8 cellular contexts compared by ENCODE assay signal in genomic region chr7:87060288-87060537, GRCh38. TPM values are rescaled to one million over a fixed set of nuclear protein-coding genes. Genes with fewer than 3 reads are reported as not detected.
A peak's percentile ranks its signal among the peaks of the same experiment; 100 is the strongest.
DNase-seq lines count a peak whose midpoint lies in the region; ATAC-seq, FAIRE-seq and TF ChIP-seq lines count a peak whose summit lies in the region.

No MANE protein-coding gene starts in this region.

- H3K4me1 ChIP-seq in pancreas: peaks cover 0 to 4% (median 0%) of the 10 kb centered on the region in 3 donors

- H3K27me3 ChIP-seq in brain microvascular endothelial cell (replicated peaks) (no peaks in the 10 kb centered on the region), pancreas (no peaks in the 10 kb centered on the region)

- H3K4me1 Mint-ChIP-seq in Calu3 (ENCODE audit: low read depth, unreplicated experiment) (no peaks in the 10 kb centered on the region), neural crest cell (peaks cover 18% of the 10 kb centered on the region)
- peaks cover 13% of the 10 kb centered on the region for H3K4me1 Mint-ChIP-seq in central memory CD8-positive, alpha-beta T cell

- H3K4me3 Mint-ChIP-seq in Calu3 (ENCODE audit: low read depth, unreplicated experiment): peak overlapping the region; percentile 67
- H3K4me3 Mint-ChIP-seq in central memory CD8-positive, alpha-beta T cell: peak overlapping the region; percentile 73
- H3K4me3 Mint-ChIP-seq in neural crest cell: peak overlapping the region; percentile 88

- in situ Hi-C loops in brain microvascular endothelial cell (cut with HindIII; ENCODE audit: low pct_ligation_motif_present, low sequenced_read_pairs): no loop called here

- peak overlapping the region; percentile 55 for H3K4me3 ChIP-seq in Jurkat, Clone E6-1 (ENCODE audit: low read length)
- H3K4me3 ChIP-seq in brain microvascular endothelial cell (ENCODE audit: low read depth, low read length): no peak overlapping the region
- peak overlapping the region in 1 of 4 donors; percentile 64 for H3K4me3 ChIP-seq in pancreas

- TF ChIP-seq CTCF in Calu3 (IDR thresholded peaks at IDR 0.05; ENCODE audit: unreplicated experiment): no peak
- no peak for TF ChIP-seq CTCF in neural crest cell (conservative IDR thresholded peaks at IDR 0.05)
- no peak for TF ChIP-seq CTCF in brain microvascular endothelial cell (IDR thresholded peaks at IDR 0.05; ENCODE audit: low read depth, low read length, missing control alignments)
- TF ChIP-seq CTCF in pancreas (IDR thresholded peaks at IDR 0.05): no peak

- FAIRE-seq in pancreas (lab: Jason Lieb, UNC): no peak

- no peaks in the 10 kb centered on the region for H3K36me3 Mint-ChIP-seq in Calu3 (ENCODE audit: insufficient read depth, unreplicated experiment)
- H3K36me3 Mint-ChIP-seq in central memory CD8-positive, alpha-beta T cell (ENCODE audit: insufficient read depth): no peaks in the 10 kb centered on the region
- H3K36me3 Mint-ChIP-seq in neural crest cell (ENCODE audit: low read depth): no peaks in the 10 kb centered on the region

- ATAC-seq in central memory CD8-positive, alpha-beta T cell (replicated peaks; ENCODE audit: extremely low read depth, poor library complexity, severe bottlenecking): no peak
- ATAC-seq in GM21786 (IDR thresholded peaks at IDR 0.05; ENCODE audit: unreplicated experiment): no peak
- ATAC-seq in pancreas: no peak

- H3K36me3 ChIP-seq in brain microvascular endothelial cell (replicated peaks) (no peaks in the 10 kb centered on the region), pancreas (no peaks in the 10 kb centered on the region)

- CTCF ChIA-PET in Calu3 (lab: Charles Lee): no interaction called here

- H3K27ac Mint-ChIP-seq in Calu3 (ENCODE audit: unreplicated experiment): no peak overlapping the region
- no peak overlapping the region for H3K27ac Mint-ChIP-seq in central memory CD8-positive, alpha-beta T cell (ENCODE audit: low read depth)
- H3K27ac Mint-ChIP-seq in neural crest cell (ENCODE audit: unreplicated experiment): no peak overlapping the region

- H3K27me3 Mint-ChIP-seq in Calu3 (ENCODE audit: unreplicated experiment): peaks cover 12% of the 10 kb centered on the region
- peaks cover 13% of the 10 kb centered on the region for H3K27me3 Mint-ChIP-seq in central memory CD8-positive, alpha-beta T cell
- H3K27me3 Mint-ChIP-seq in neural crest cell (ENCODE audit: low read depth): peaks cover 9% of the 10 kb centered on the region

- DNase-seq in Calu3 (no peak), neural crest cell (ENCODE audit: low read depth, low spot score) (no peak), brain microvascular endothelial cell (no peak), pancreas (no peak), DMS79 treated with DMSO at 0.1 percent for 48 hours (lab: John Stamatoyannopoulos, UW) (no peak)
- DNase-seq in Jurkat, Clone E6-1 (ENCODE audit: low read depth, low spot score): no peak
- DNase-seq in central memory CD8-positive, alpha-beta T cell (ENCODE audit: low spot score in 2 of 2): no peak

- H3K9me3 Mint-ChIP-seq in Calu3 (ENCODE audit: low read depth, unreplicated experiment) (no peaks in the 10 kb centered on the region), neural crest cell (no peaks in the 10 kb centered on the region)
- H3K9me3 Mint-ChIP-seq in central memory CD8-positive, alpha-beta T cell: no peaks in the 10 kb centered on the region

- intact Hi-C loops in Calu3 (cut with micrococcal nuclease; ENCODE audit: unreplicated experiment) (no loop called here), pancreas (cut with DNase I) (no loop called here)

- 59% methylated on average over 2 of the region's 2 CpGs for WGBS in pancreas, 2 donors

- H3K27ac ChIP-seq in brain microvascular endothelial cell (no peak overlapping the region), pancreas (no peak overlapping the region)

- no TSS peak for BruUV-seq in Calu3 (replicated peaks; lab: Mats Ljungman, UMichigan)

- H3K9me3 ChIP-seq in pancreas: no peaks in the 10 kb centered on the region

RNA-seq across cellular contexts. Expression of gene ELAPOR2, which starts 0.8 kb away (rescaled TPM):
- total RNA-seq in Calu3 (2022) (0.68 and 0.83 TPM in 2 replicates), neural crest cell (42.2 and 44.4 TPM in 2 replicates), pancreas (10 to 100 TPM in 2 of 6 donors, 1 to 10 TPM in 4; 2.6 to 10.3 (median 4.0) TPM)
- 25.2 TPM for polyA plus RNA-seq in Jurkat, Clone E6-1 (2012; ENCODE audit: insufficient read depth, insufficient read length)
- polyA plus RNA-seq in pancreas: 1 to 10 TPM; 1.6 to 3.2 TPM
